In genomic region chr17:79874329-79874981, GRCh38 we compare ENCODE assay signal across 8 cellular contexts. TPM values are rescaled to one million over a fixed set of nuclear protein-coding genes. Genes with fewer than 3 reads are reported as not detected.
DNase-seq lines count a peak whose midpoint lies in the region; ATAC-seq lines count a peak whose summit lies in the region.

No MANE protein-coding gene starts in this region.

- intact Hi-C loops in activated naive CD4-positive, alpha-beta T cell treated with anti-CD3 and anti-CD28 coated beads for 36 hours (cut with micrococcal nuclease) = no loop called here
- intact Hi-C loops in activated CD4-positive, alpha-beta T cell treated with anti-CD3 and anti-CD28 coated beads, Interleukin-2, amount 10 ng/mL, durations not matched to agents 24 days and 14 days (cut with micrococcal nuclease) = loop anchor here (10.0 kb wide), 1 partner anchor 70 kb away; no protein-coding TSS in a partner anchor

- peak; percentile 28 for DNase-seq in activated naive CD4-positive, alpha-beta T cell treated with anti-CD3 and anti-CD28 coated beads for 36 hours
- DNase-seq in activated naive CD4-positive, alpha-beta T cell treated with anti-CD3 and anti-CD28 coated beads, Interleukin-2, amount 50 U/mL, for 16 hours = no peak
- DNase-seq in Karpas-422 = peak; percentile 71
- peak; percentile 81 for DNase-seq in activated CD4-positive, alpha-beta T cell treated with anti-CD3 and anti-CD28 coated beads, Interleukin-2, amount 10 ng/mL, durations not matched to agents 24 days and 14 days
- DNase-seq in iPS-NIHi7 (ENCODE audit: extremely low spot score) = peak; percentile 70
- no peak for DNase-seq in middle frontal gyrus (ENCODE audit: extremely low spot score, low spot score)

- H3K4me2 ChIP-seq in Karpas-422 (ENCODE audit: low read depth, low read length, poor library complexity, severe bottlenecking) = no peak overlapping the region

- H3K4me1 Mint-ChIP-seq in activated naive CD4-positive, alpha-beta T cell treated with anti-CD3 and anti-CD28 coated beads for 36 hours (ENCODE audit: low read depth) = no peaks in the 10 kb centered on the region
- H3K4me1 Mint-ChIP-seq in activated CD4-positive, alpha-beta T cell treated with anti-CD3 and anti-CD28 coated beads, Interleukin-2, amount 10 ng/mL, durations not matched to agents 24 days and 14 days = peaks cover 7% of the 10 kb centered on the region

- no peaks in the 10 kb centered on the region for H3K27me3 Mint-ChIP-seq in activated naive CD4-positive, alpha-beta T cell treated with anti-CD3 and anti-CD28 coated beads for 36 hours (ENCODE audit: low read depth)
- H3K27me3 Mint-ChIP-seq in activated CD4-positive, alpha-beta T cell treated with anti-CD3 and anti-CD28 coated beads, Interleukin-2, amount 10 ng/mL, durations not matched to agents 24 days and 14 days = peaks cover 11% of the 10 kb centered on the region

- CTCF ChIA-PET in activated naive CD4-positive, alpha-beta T cell treated with anti-CD3 and anti-CD28 coated beads for 36 hours (lab: Charles Lee) = interaction anchor here (0.9 kb wide), 2 partner anchors 22 to 27 kb away, joined by 3 to 4 read pairs; no protein-coding TSS in a partner anchor

- H3K27ac ChIP-seq in Karpas-422 (ENCODE audit: low read length) = no peak overlapping the region

- no peaks in the 10 kb centered on the region for H3K9me3 Mint-ChIP-seq in activated naive CD4-positive, alpha-beta T cell treated with anti-CD3 and anti-CD28 coated beads for 36 hours
- no peaks in the 10 kb centered on the region for H3K9me3 Mint-ChIP-seq in activated CD4-positive, alpha-beta T cell treated with anti-CD3 and anti-CD28 coated beads, Interleukin-2, amount 10 ng/mL, durations not matched to agents 24 days and 14 days

- H4K20me1 ChIP-seq in Karpas-422 (ENCODE audit: insufficient read depth, low read depth, low read length) = no peaks in the 10 kb centered on the region

- ATAC-seq in GM21825 (IDR thresholded peaks at IDR 0.05; ENCODE audit: unreplicated experiment) = no peak
- no peak for ATAC-seq in GM18519 (IDR thresholded peaks at IDR 0.05; ENCODE audit: low FRiP score, unreplicated experiment)

- H3K4me3 Mint-ChIP-seq in activated naive CD4-positive, alpha-beta T cell treated with anti-CD3 and anti-CD28 coated beads for 36 hours = no peak overlapping the region
- no peak overlapping the region for H3K4me3 Mint-ChIP-seq in activated CD4-positive, alpha-beta T cell treated with anti-CD3 and anti-CD28 coated beads, Interleukin-2, amount 10 ng/mL, durations not matched to agents 24 days and 14 days

- H3K4me3 ChIP-seq in Karpas-422 (ENCODE audit: low read length) = no peak overlapping the region

- H2AFZ ChIP-seq in Karpas-422 (ENCODE audit: low read length) = no peak overlapping the region

- H3K9me3 ChIP-seq in Karpas-422 (ENCODE audit: low read length) = no peaks in the 10 kb centered on the region

- H3K79me2 ChIP-seq in Karpas-422 (ENCODE audit: low read length) = no peaks in the 10 kb centered on the region

- H3K27ac Mint-ChIP-seq in activated naive CD4-positive, alpha-beta T cell treated with anti-CD3 and anti-CD28 coated beads for 36 hours = no peak overlapping the region
- no peak overlapping the region for H3K27ac Mint-ChIP-seq in activated CD4-positive, alpha-beta T cell treated with anti-CD3 and anti-CD28 coated beads, Interleukin-2, amount 10 ng/mL, durations not matched to agents 24 days and 14 days

- no peaks in the 10 kb centered on the region for H3K4me1 ChIP-seq in Karpas-422 (ENCODE audit: low read length)

- no peaks in the 10 kb centered on the region for H3K9me2 ChIP-seq in Karpas-422 (replicated peaks; ENCODE audit: insufficient read depth, low read length)

- no peaks in the 10 kb centered on the region for H3K27me3 ChIP-seq in Karpas-422 (ENCODE audit: low read length)

- H3K36me3 Mint-ChIP-seq in activated naive CD4-positive, alpha-beta T cell treated with anti-CD3 and anti-CD28 coated beads for 36 hours (ENCODE audit: low read depth) = no peaks in the 10 kb centered on the region
- no peaks in the 10 kb centered on the region for H3K36me3 Mint-ChIP-seq in activated CD4-positive, alpha-beta T cell treated with anti-CD3 and anti-CD28 coated beads, Interleukin-2, amount 10 ng/mL, durations not matched to agents 24 days and 14 days (ENCODE audit: low read depth)

- no peaks in the 10 kb centered on the region for H3K36me3 ChIP-seq in Karpas-422 (ENCODE audit: insufficient read depth, low read length)

- no peak overlapping the region for H3K9ac ChIP-seq in Karpas-422 (ENCODE audit: low read length)

RNA-seq across cellular contexts. Expression of gene CBX4, which starts 35.2 kb away (rescaled TPM):
- 10 to 100 TPM; 22.7 to 26.3 TPM for total RNA-seq in activated naive CD4-positive, alpha-beta T cell treated with anti-CD3 and anti-CD28 coated beads for 36 hours
- total RNA-seq in Karpas-422 (2014; rRNA removed; shearing (Covaris generic); ENCODE audit: low replicate concordance) = 33.3 and 86.5 TPM in 2 replicates
- total RNA-seq in activated CD4-positive, alpha-beta T cell treated with anti-CD3 and anti-CD28 coated beads, Interleukin-2, amount 10 ng/mL, durations not matched to agents 24 days and 14 days = 18.5 and 19.4 TPM in 2 replicates

Comparison
In these comparisons a context has a peak if more than half of its experiments do, and no peak if none do; other contexts are left out.
1. DNase-seq: peak in activated naive CD4-positive, alpha-beta T cell treated with anti-CD3 and anti-CD28 coated beads for 36 hours (single experiment), Karpas-422 (single experiment), activated CD4-positive, alpha-beta T cell treated with anti-CD3 and anti-CD28 coated beads, Interleukin-2, amount 10 ng/mL, durations not matched to agents 24 days and 14 days (single experiment) and iPS-NIHi7 (single experiment); none in activated naive CD4-positive, alpha-beta T cell treated with anti-CD3 and anti-CD28 coated beads, Interleukin-2, amount 50 U/mL, for 16 hours (single experiment) and middle frontal gyrus (single experiment).